ENCODE assay signal across 1 cellular context in genomic region chr2:74439373-74440004, GRCh38.
TF ChIP-seq lines count a peak whose summit lies in the region.

No MANE protein-coding gene starts in this region.

TF ChIP-seq in GM12878, 131 proteins besides CTCF, POLR2A, EP300 and RAD21:
- TF ChIP-seq RB1 (IDR thresholded peaks at IDR 0.05; ENCODE audit: borderline replicate concordance): no peak
- TF ChIP-seq HSF1 (IDR thresholded peaks at IDR 0.05; ENCODE audit: low read depth, low read length): no peak
- no peak for TF ChIP-seq SMC3 (IDR thresholded peaks at IDR 0.05; ENCODE audit: borderline replicate concordance, low read length)
- no peak for TF ChIP-seq RFX5 (IDR thresholded peaks at IDR 0.05; ENCODE audit: low read depth, low read length)
- TF ChIP-seq ZBTB4 (CRISPR knock-in tag; IDR thresholded peaks at IDR 0.05): no peak
- TF ChIP-seq IRF4 (IDR thresholded peaks at IDR 0.05; ENCODE audit: low read depth, low read length): no peak
- TF ChIP-seq WRNIP1 (IDR thresholded peaks at IDR 0.05; ENCODE audit: borderline replicate concordance, low read depth, low read length): no peak
- no peak for TF ChIP-seq SMAD1 (IDR thresholded peaks at IDR 0.05; ENCODE audit: low read depth, partially characterized antibody)
